Comparison of ENCODE assay signal across 18 cellular contexts in the genomic region with DNA sequence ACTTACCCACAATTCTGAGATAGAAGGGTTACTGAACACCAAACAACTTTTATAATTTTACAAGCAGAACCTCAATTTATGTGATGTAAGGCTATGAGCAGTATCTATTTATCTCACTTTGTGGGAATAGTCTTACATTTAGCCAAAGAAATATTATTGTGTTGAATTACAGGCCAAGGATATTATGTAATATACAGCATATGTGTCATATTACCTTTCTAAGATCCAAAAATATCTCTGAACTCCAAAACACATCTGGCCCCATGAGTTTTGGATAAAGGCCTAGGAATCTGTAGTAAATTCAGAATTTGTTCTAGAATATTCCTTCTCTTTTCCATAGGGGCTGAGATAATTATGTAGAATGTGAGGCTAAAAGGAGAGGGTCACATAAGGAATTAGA.
"Had no signal": no experiment of that assay in that cellular context is flagged by ENCODE, and none has a peak within 500 bp of the region (broad histone marks: within the 10 kb centered on the region; RNA-seq: fewer than 3 reads in every experiment).

No MANE protein-coding gene starts in this region.

- H3K27ac ChIP-seq: body of pancreas, heart right ventricle, thyroid gland had no signal

- H3K36me3 Mint-ChIP-seq: activated CD4-positive, alpha-beta memory T cell treated with anti-CD3 and anti-CD28 coated beads for 36 hours; activated naive CD4-positive, alpha-beta T cell treated with anti-CD3 and anti-CD28 coated beads, Interleukin-2, amount 10 ng/mL, durations not matched to agents 7 days and 5 days had no signal

- H3K4me3 Mint-ChIP-seq: activated CD4-positive, alpha-beta memory T cell treated with anti-CD3 and anti-CD28 coated beads for 36 hours; activated naive CD4-positive, alpha-beta T cell treated with anti-CD3 and anti-CD28 coated beads, Interleukin-2, amount 10 ng/mL, durations not matched to agents 7 days and 5 days; dendritic cell treated with granulocyte-macrophage colony-stimulating factor and Interleukin-4, amounts not matched to agents 40 ng/mL and 50 ng/mL, for 4 days; nephron progenitor cell had no signal

- DNase-seq: activated CD4-positive, alpha-beta memory T cell treated with anti-CD3 and anti-CD28 coated beads for 36 hours; activated CD4-positive, alpha-beta T cell treated with anti-CD3 and anti-CD28 coated beads for 48 hours; activated naive CD4-positive, alpha-beta T cell treated with anti-CD3 and anti-CD28 coated beads, Interleukin-2, amount 10 ng/mL, durations not matched to agents 7 days and 5 days; activated T-cell treated with anti-CD3 and anti-CD28 coated beads, Interleukin-2, amount 50 U/mL, for 48 hours; body of pancreas; effector CD8-positive, alpha-beta T cell; erythroblast; heart right ventricle; islet precursor cell; left cardiac atrium; mesenchymal stem cell; nephron progenitor cell; posterior cingulate gyrus; stimulated activated CD4-positive, alpha-beta T cell treated with anti-CD3 and anti-CD28 coated beads, Interleukin-12 subunit alpha, Interleukin-12 subunit beta, amount 100 ng/mL, for 4 hours; stimulated activated CD4-positive, alpha-beta T cell treated with anti-CD3 and anti-CD28 coated beads, Interleukin-4, amount 100 ng/mL, for 4 hours; stimulated activated naive CD8-positive, alpha-beta T cell treated with anti-CD3 and anti-CD28 coated beads, Interleukin-15, Interleukin-2, amounts not matched to agents 100 U/mL and 50 U/mL, for 24 hours; thyroid gland had no signal

- H3K4me1 Mint-ChIP-seq: activated naive CD4-positive, alpha-beta T cell treated with anti-CD3 and anti-CD28 coated beads, Interleukin-2, amount 10 ng/mL, durations not matched to agents 7 days and 5 days; nephron progenitor cell had no signal

- H3K4me3 ChIP-seq: body of pancreas, heart right ventricle, thyroid gland had no signal

- H3K4me1 ChIP-seq: body of pancreas had no signal

- ATAC-seq: body of pancreas; heart right ventricle; left cardiac atrium; stimulated activated naive CD8-positive, alpha-beta T cell treated with anti-CD3 and anti-CD28 coated beads, Interleukin-15, Interleukin-2, amounts not matched to agents 100 U/mL and 50 U/mL, for 24 hours had no signal

- H3K9me3 ChIP-seq: thyroid gland had no signal

- H3K27me3 ChIP-seq: body of pancreas, heart right ventricle, thyroid gland had no signal

- H3K36me3 ChIP-seq: heart right ventricle, thyroid gland had no signal

- H3K27ac Mint-ChIP-seq: activated CD4-positive, alpha-beta memory T cell treated with anti-CD3 and anti-CD28 coated beads for 36 hours; activated naive CD4-positive, alpha-beta T cell treated with anti-CD3 and anti-CD28 coated beads, Interleukin-2, amount 10 ng/mL, durations not matched to agents 7 days and 5 days; dendritic cell treated with granulocyte-macrophage colony-stimulating factor and Interleukin-4, amounts not matched to agents 40 ng/mL and 50 ng/mL, for 4 days; nephron progenitor cell had no signal
